Comparison of ENCODE assay signal across 29 cellular contexts in the genomic region with DNA sequence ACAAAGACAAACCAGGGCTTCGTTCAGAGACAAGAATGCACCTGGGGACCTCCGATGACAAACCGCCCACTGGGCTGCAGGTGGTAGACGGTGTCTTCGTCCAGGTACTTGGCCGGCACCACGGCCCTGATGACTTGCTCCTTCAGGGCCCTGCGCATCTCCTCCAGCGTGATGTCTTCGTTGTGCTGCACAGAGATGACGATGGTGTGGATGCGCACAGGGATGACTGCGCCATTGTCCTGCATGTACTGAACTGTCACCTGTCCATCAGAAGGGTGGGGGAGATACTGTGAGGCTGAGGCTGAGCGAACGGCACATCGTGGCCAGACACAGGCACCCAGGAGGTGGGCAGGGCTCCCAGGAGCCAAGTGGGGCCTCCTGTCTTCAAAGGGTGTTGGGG. TPM values are rescaled to one million over a fixed set of nuclear protein-coding genes. Genes with fewer than 3 reads are reported as not detected.
"Had no signal": no experiment of that assay in that cellular context is flagged by ENCODE, and none has a peak within 500 bp of the region (broad histone marks: within the 10 kb centered on the region; RNA-seq: fewer than 3 reads in every experiment).

No MANE protein-coding gene starts in this region.

- DNase-seq: activated CD4-positive, alpha-beta T cell treated with anti-CD3 and anti-CD28 coated beads for 4 hours; activated CD4-positive, alpha-beta T cell treated with anti-CD3 and anti-CD28 coated beads, Interleukin-2, amount 50 U/mL, for 4 hours; activated gamma-delta T cell treated with Interleukin-2 at 50 U/mL for 16 hours; activated T-cell treated with anti-CD3 and anti-CD28 coated beads, Interleukin-2, amount 50 U/mL, for 24 hours; anterior cingulate cortex; dermis blood vessel endothelial cell; effector CD4-positive, alpha-beta T cell; esophagus squamous epithelium; foreskin melanocyte; lower lobe of right lung; mesenchymal stem cell; naive thymus-derived CD8-positive, alpha-beta T cell; occipital lobe; right cardiac atrium; stimulated activated CD4-positive, alpha-beta T cell treated with anti-CD3 and anti-CD28 coated beads, Interleukin-2, amount 100 ng/mL, for 48 hours; stimulated activated naive CD4-positive, alpha-beta T cell treated with Interleukin-2 at 50 U/mL for 16 hours; testis; transverse colon; uterus had no signal

- H3K27me3 Mint-ChIP-seq: activated naive CD4-positive, alpha-beta T cell treated with anti-CD3 and anti-CD28 coated beads, Interleukin-2, amount 50 U/mL, for 24 hours; activated T-cell treated with anti-CD3 and anti-CD28 coated beads, Interleukin-2, amount 50 U/mL, for 24 hours had no signal

- H3K27ac Mint-ChIP-seq: activated naive CD4-positive, alpha-beta T cell treated with anti-CD3 and anti-CD28 coated beads, Interleukin-2, amount 50 U/mL, for 24 hours; activated T-cell treated with anti-CD3 and anti-CD28 coated beads, Interleukin-2, amount 50 U/mL, for 24 hours; naive thymus-derived CD8-positive, alpha-beta T cell had no signal

- ATAC-seq: left colon; lower lobe of right lung; naive thymus-derived CD8-positive, alpha-beta T cell; right cardiac atrium had no signal

- H3K4me3 Mint-ChIP-seq: activated naive CD4-positive, alpha-beta T cell treated with anti-CD3 and anti-CD28 coated beads, Interleukin-2, amount 50 U/mL, for 24 hours; activated T-cell treated with anti-CD3 and anti-CD28 coated beads, Interleukin-2, amount 50 U/mL, for 24 hours; central memory CD8-positive, alpha-beta T cell; naive thymus-derived CD8-positive, alpha-beta T cell; neural crest cell had no signal

- H3K36me3 ChIP-seq: esophagus squamous epithelium, lower lobe of right lung, transverse colon, uterus had no signal

- H3K4me3 ChIP-seq: esophagus squamous epithelium, lower lobe of right lung, testis, transverse colon, uterus had no signal

- H3K9me3 ChIP-seq: esophagus squamous epithelium, lower lobe of right lung, testis, transverse colon, uterus had no signal

- H3K9me3 Mint-ChIP-seq: activated naive CD4-positive, alpha-beta T cell treated with anti-CD3 and anti-CD28 coated beads, Interleukin-2, amount 50 U/mL, for 24 hours; activated T-cell treated with anti-CD3 and anti-CD28 coated beads, Interleukin-2, amount 50 U/mL, for 24 hours; central memory CD8-positive, alpha-beta T cell; naive thymus-derived CD8-positive, alpha-beta T cell; neural crest cell had no signal

- H3K4me1 Mint-ChIP-seq: activated naive CD4-positive, alpha-beta T cell treated with anti-CD3 and anti-CD28 coated beads, Interleukin-2, amount 50 U/mL, for 24 hours; central memory CD8-positive, alpha-beta T cell; naive thymus-derived CD8-positive, alpha-beta T cell; neural crest cell had no signal

- H3K27ac ChIP-seq: epithelial cell of prostate, esophagus squamous epithelium, lower lobe of right lung, testis, transverse colon, uterus, VCaP had no signal

- H3K4me1 ChIP-seq: esophagus squamous epithelium, lower lobe of right lung, transverse colon, uterus had no signal

- H3K36me3 Mint-ChIP-seq: activated naive CD4-positive, alpha-beta T cell treated with anti-CD3 and anti-CD28 coated beads, Interleukin-2, amount 50 U/mL, for 24 hours; naive thymus-derived CD8-positive, alpha-beta T cell had no signal

- H3K27me3 ChIP-seq: esophagus squamous epithelium, testis, transverse colon, uterus had no signal

RNA-seq across cellular contexts. Expression of a gene that starts 13.1 kb away (rescaled TPM):
- total RNA-seq: bronchial epithelial cell; dermis blood vessel endothelial cell; naive thymus-derived CD8-positive, alpha-beta T cell; neural crest cell; occipital lobe; pulmonary artery endothelial cell; skeletal muscle tissue; T-helper 1 cell treated with Interleukin-12 subunit alpha and Interleukin-12 subunit beta and Interleukin-4 antibody, amounts not matched to agents 30 ng/mL and 1 ng/mL, for 36 hours had no signal
- polyA plus RNA-seq: naive thymus-derived CD8-positive, alpha-beta T cell had no signal
